ENCODE assay signal across 19 cellular contexts in the genomic region with DNA sequence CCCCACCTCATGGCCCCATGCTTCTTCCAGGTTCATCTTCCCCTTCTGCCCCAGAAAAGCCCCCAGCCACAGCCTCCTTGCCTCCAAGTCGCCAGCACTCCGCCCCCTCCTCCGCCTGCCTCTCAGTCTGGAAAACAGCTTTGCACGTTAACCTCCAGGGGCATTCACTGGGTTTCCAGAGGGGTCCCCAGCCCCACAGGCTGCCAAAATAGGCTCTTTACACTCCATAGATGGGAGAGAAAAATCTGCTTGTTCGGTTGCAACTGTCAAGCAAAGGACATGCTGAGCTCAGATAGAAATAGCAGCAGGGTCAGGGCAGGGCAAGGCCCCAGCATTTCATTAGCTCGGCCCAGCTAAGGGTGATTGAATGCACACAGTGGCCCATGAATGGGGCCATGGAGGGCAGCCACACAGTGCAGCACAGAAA.
A peak's percentile ranks its signal among the peaks of the same experiment; 100 is the strongest.
DNase-seq lines count a peak whose midpoint lies in the region; ATAC-seq and TF ChIP-seq lines count a peak whose summit lies in the region.
"Had no signal": no experiment of that assay in that cellular context is flagged by ENCODE, and none has a peak within 500 bp of the region (broad histone marks: within the 10 kb centered on the region; RNA-seq: fewer than 3 reads in every experiment).

No MANE protein-coding gene starts in this region.

- intact Hi-C loops in left cardiac atrium (cut with DNase I), result no loop called here
- intact Hi-C loops in stomach (cut with DNase I; ENCODE audit: low total_unique reads), result no loop called here
- intact Hi-C loops in activated T-helper 1 cell treated with anti-CD3 and anti-CD28 coated beads, Interleukin-12 subunit alpha, Interleukin-12 subunit beta, Interleukin-2, Interleukin-4 antibody, amounts not matched to agents 30 ng/mL and 10 ng/mL and 1 ng/mL, durations not matched to agents 14 hours and 24 hours and 36 hours (cut with micrococcal nuclease), result no loop called here

- TF ChIP-seq CTCF in brain (conservative IDR thresholded peaks at IDR 0.05) (no peak), nephron progenitor cell (IDR thresholded peaks at IDR 0.05) (no peak), stomach (IDR thresholded peaks at IDR 0.05) (no peak), progenitor cell of endocrine pancreas (IDR thresholded peaks at IDR 0.05; ENCODE audit: unreplicated experiment) (no peak)

- no peaks in the 10 kb centered on the region for H3K27me3 ChIP-seq in stomach
- H3K27me3 ChIP-seq: left lung had no signal

- H3K4me1 Mint-ChIP-seq in brain (peaks cover 66% of the 10 kb centered on the region), nephron progenitor cell (peaks cover 71% of the 10 kb centered on the region), progenitor cell of endocrine pancreas (ENCODE audit: low read depth) (peaks cover 12% of the 10 kb centered on the region)
- H3K4me1 Mint-ChIP-seq in activated T-helper 1 cell treated with anti-CD3 and anti-CD28 coated beads, Interleukin-12 subunit alpha, Interleukin-12 subunit beta, Interleukin-2, Interleukin-4 antibody, amounts not matched to agents 30 ng/mL and 10 ng/mL and 1 ng/mL, durations not matched to agents 14 hours and 24 hours and 36 hours (ENCODE audit: low read depth), result no peaks in the 10 kb centered on the region

- peaks cover 8% of the 10 kb centered on the region for H3K36me3 Mint-ChIP-seq in brain
- H3K36me3 Mint-ChIP-seq in nephron progenitor cell (ENCODE audit: low read depth), result peaks cover 10% of the 10 kb centered on the region
- peaks cover 2% of the 10 kb centered on the region for H3K36me3 Mint-ChIP-seq in progenitor cell of endocrine pancreas (ENCODE audit: insufficient read depth)
- no peaks in the 10 kb centered on the region for H3K36me3 Mint-ChIP-seq in activated T-helper 1 cell treated with anti-CD3 and anti-CD28 coated beads, Interleukin-12 subunit alpha, Interleukin-12 subunit beta, Interleukin-2, Interleukin-4 antibody, amounts not matched to agents 30 ng/mL and 10 ng/mL and 1 ng/mL, durations not matched to agents 14 hours and 24 hours and 36 hours (ENCODE audit: low read depth)
- H3K36me3 Mint-ChIP-seq: CD8-positive, alpha-beta memory T cell had no signal

- no peaks in the 10 kb centered on the region for H3K36me3 ChIP-seq in stomach
- H3K36me3 ChIP-seq: left lung had no signal

- H3K9me3 Mint-ChIP-seq in brain, result peaks cover 5 to 11% (median 9%) of the 10 kb centered on the region in 5 experiments
- peaks cover 21% of the 10 kb centered on the region for H3K9me3 Mint-ChIP-seq in nephron progenitor cell
- H3K9me3 Mint-ChIP-seq in progenitor cell of endocrine pancreas (ENCODE audit: low read depth), result peaks cover 3% of the 10 kb centered on the region
- H3K9me3 Mint-ChIP-seq in activated T-helper 1 cell treated with anti-CD3 and anti-CD28 coated beads, Interleukin-12 subunit alpha, Interleukin-12 subunit beta, Interleukin-2, Interleukin-4 antibody, amounts not matched to agents 30 ng/mL and 10 ng/mL and 1 ng/mL, durations not matched to agents 14 hours and 24 hours and 36 hours, result no peaks in the 10 kb centered on the region
- H3K9me3 Mint-ChIP-seq: CD8-positive, alpha-beta memory T cell; T-cell had no signal

- WGBS in stomach, 5 donors, result 73 to 89% (median 84%) methylated on average over 6 of the region's 6 CpGs

- peak overlapping the region; percentile 71 to 99 (median 93) for H3K27ac Mint-ChIP-seq in brain
- peak overlapping the region; percentile 96 for H3K27ac Mint-ChIP-seq in nephron progenitor cell
- H3K27ac Mint-ChIP-seq in progenitor cell of endocrine pancreas, result no peak overlapping the region
- no peak overlapping the region for H3K27ac Mint-ChIP-seq in activated T-helper 1 cell treated with anti-CD3 and anti-CD28 coated beads, Interleukin-12 subunit alpha, Interleukin-12 subunit beta, Interleukin-2, Interleukin-4 antibody, amounts not matched to agents 30 ng/mL and 10 ng/mL and 1 ng/mL, durations not matched to agents 14 hours and 24 hours and 36 hours
- H3K27ac Mint-ChIP-seq: T-cell had no signal

- no peaks in the 10 kb centered on the region for H3K9me3 ChIP-seq in stomach
- H3K9me3 ChIP-seq: left lung had no signal

- peak overlapping the region in 3 of 5 donors; percentile 14 to 40 (median 37) for H3K27ac ChIP-seq in stomach
- H3K27ac ChIP-seq: left lung had no signal

- DNase-seq in left cardiac atrium, result no peak
- no peak for DNase-seq in nephron progenitor cell
- DNase-seq in stomach, result no peak
- no peak for DNase-seq in GDM1 (lab: John Stamatoyannopoulos, UW)
- DNase-seq in progenitor cell of endocrine pancreas (ENCODE audit: low spot score, unreplicated experiment), result no peak
- no peak for DNase-seq in NCI-H1930 (lab: John Stamatoyannopoulos, UW)
- DNase-seq in activated T-helper 1 cell treated with anti-CD3 and anti-CD28 coated beads, Interleukin-12 subunit alpha, Interleukin-12 subunit beta, Interleukin-2, Interleukin-4 antibody, amounts not matched to agents 30 ng/mL and 10 ng/mL and 1 ng/mL, durations not matched to agents 14 hours and 24 hours and 36 hours (ENCODE audit: low spot score), result no peak
- DNase-seq: activated naive CD4-positive, alpha-beta T cell treated with Interleukin-2 at 50 U/mL for 16 hours; activated T-cell treated with anti-CD3 and anti-CD28 coated beads for 4 hours; CD8-positive, alpha-beta memory T cell; cerebellar nuclear complex; DND-41; GOT3; left lung; NCI-H1694 treated with DMSO at 0.1 percent for 48 hours; NCI-H345; stimulated activated naive CD4-positive, alpha-beta T cell; T-cell had no signal

- peak; percentile 13 to 31 for ATAC-seq in left cardiac atrium
- ATAC-seq: left lung, T-cell had no signal

- H3K4me3 Mint-ChIP-seq in brain, result peak overlapping the region in 3 of 5 experiments; percentile 39 to 64 (median 56)
- H3K4me3 Mint-ChIP-seq in nephron progenitor cell, result peak overlapping the region; percentile 57
- H3K4me3 Mint-ChIP-seq in progenitor cell of endocrine pancreas (ENCODE audit: low read depth), result no peak overlapping the region
- no peak overlapping the region for H3K4me3 Mint-ChIP-seq in activated T-helper 1 cell treated with anti-CD3 and anti-CD28 coated beads, Interleukin-12 subunit alpha, Interleukin-12 subunit beta, Interleukin-2, Interleukin-4 antibody, amounts not matched to agents 30 ng/mL and 10 ng/mL and 1 ng/mL, durations not matched to agents 14 hours and 24 hours and 36 hours
- H3K4me3 Mint-ChIP-seq: CD8-positive, alpha-beta memory T cell; T-cell had no signal

- no peak for TF ChIP-seq EP300 in stomach (IDR thresholded peaks at IDR 0.05)

- H3K4me1 ChIP-seq in stomach, result peaks cover 7 to 26% (median 14%) of the 10 kb centered on the region in 4 donors
- H3K4me1 ChIP-seq: left lung had no signal

- no peak for TF ChIP-seq POLR2A in stomach (IDR thresholded peaks at IDR 0.05)

- H3K27me3 Mint-ChIP-seq in brain (no peaks in the 10 kb centered on the region), nephron progenitor cell (ENCODE audit: low read depth, poor library complexity) (peaks cover 10% of the 10 kb centered on the region), progenitor cell of endocrine pancreas (no peaks in the 10 kb centered on the region)
- peaks cover 2% of the 10 kb centered on the region for H3K27me3 Mint-ChIP-seq in activated T-helper 1 cell treated with anti-CD3 and anti-CD28 coated beads, Interleukin-12 subunit alpha, Interleukin-12 subunit beta, Interleukin-2, Interleukin-4 antibody, amounts not matched to agents 30 ng/mL and 10 ng/mL and 1 ng/mL, durations not matched to agents 14 hours and 24 hours and 36 hours (ENCODE audit: insufficient read depth)
- H3K27me3 Mint-ChIP-seq: T-cell had no signal

- no peak overlapping the region for H3K4me3 ChIP-seq in stomach
- H3K4me3 ChIP-seq: left lung had no signal

Comparison
In these comparisons a context has a peak if more than half of its experiments do, and no peak if none do; other contexts are left out.
1. H3K27ac Mint-ChIP-seq: peak in brain (5 of 5) and nephron progenitor cell (single experiment); none in progenitor cell of endocrine pancreas (single experiment) and activated T-helper 1 cell treated with anti-CD3 and anti-CD28 coated beads, Interleukin-12 subunit alpha, Interleukin-12 subunit beta, Interleukin-2, Interleukin-4 antibody, amounts not matched to agents 30 ng/mL and 10 ng/mL and 1 ng/mL, durations not matched to agents 14 hours and 24 hours and 36 hours (single experiment).
2. H3K4me3 Mint-ChIP-seq: peak in brain (3 of 5) and nephron progenitor cell (single experiment); none in progenitor cell of endocrine pancreas (single experiment) and activated T-helper 1 cell treated with anti-CD3 and anti-CD28 coated beads, Interleukin-12 subunit alpha, Interleukin-12 subunit beta, Interleukin-2, Interleukin-4 antibody, amounts not matched to agents 30 ng/mL and 10 ng/mL and 1 ng/mL, durations not matched to agents 14 hours and 24 hours and 36 hours (single experiment).